ENCODE assay signal across 12 cellular contexts in genomic region chr3:58351920-58352319, GRCh38. TPM values are rescaled to one million over a fixed set of nuclear protein-coding genes. Genes with fewer than 3 reads are reported as not detected.
DNase-seq lines count a peak whose midpoint lies in the region; ATAC-seq and TF ChIP-seq lines count a peak whose summit lies in the region.
"Had no signal": no experiment of that assay in that cellular context is flagged by ENCODE, and none has a peak within 500 bp of the region (broad histone marks: within the 10 kb centered on the region; RNA-seq: fewer than 3 reads in every experiment).

No MANE protein-coding gene starts in this region.

- H2AFZ ChIP-seq in IMR-90 (replicated peaks; ENCODE audit: low read length, poor library complexity) (no peak overlapping the region), parathyroid adenoma (peak overlapping the region; percentile 59)

- H4K8ac ChIP-seq in IMR-90 (ENCODE audit: low read depth in 2 of 2, low read length in 2 of 2): no peak overlapping the region

- ATAC-seq in IMR-90 (ENCODE audit: low read depth): no peak
- peak; percentile 5 for ATAC-seq in activated B cell treated with CpG ODN at 0.5 μM for 24 hours (ENCODE audit: low read depth)
- no peak for ATAC-seq in GM21529 (IDR thresholded peaks at IDR 0.05; ENCODE audit: unreplicated experiment)

- H3K4me1 ChIP-seq in IMR-90 (ENCODE audit: control insufficient read depth, insufficient read depth, low read length): peaks cover 14% of the 10 kb centered on the region
- peaks cover 44% of the 10 kb centered on the region for H3K4me1 ChIP-seq in parathyroid adenoma

- no peak overlapping the region for H2BK120ac ChIP-seq in IMR-90 (ENCODE audit: low read depth, low read length)

- H3K9me1 ChIP-seq in IMR-90 (ENCODE audit: insufficient read depth, low read length): peaks cover 22% of the 10 kb centered on the region

- peaks cover 45% of the 10 kb centered on the region for H3K79me2 ChIP-seq in parathyroid adenoma

- in situ Hi-C loops in IMR-90 (cut with MboI; ENCODE audit: low sequenced_read_pairs): no loop called here

- peaks cover 21% of the 10 kb centered on the region for H3K36me3 Mint-ChIP-seq in activated CD4-positive, alpha-beta T cell treated with anti-CD3 and anti-CD28 coated beads, Interleukin-2, amount 10 ng/mL, durations not matched to agents 24 days and 14 days (ENCODE audit: low read depth)
- H3K36me3 Mint-ChIP-seq in activated B cell treated with CpG ODN at 0.5 μM for 24 hours (ENCODE audit: low read depth): peaks cover 12% of the 10 kb centered on the region

- H4K91ac ChIP-seq in IMR-90 (ENCODE audit: insufficient read depth, low read depth, low read length): 0 out of 2 replicates have a peak overlapping the region, but pooled peaks have one; percentile 22

- no peak overlapping the region for H3K27ac ChIP-seq in IMR-90 (ENCODE audit: insufficient read depth, low read length)
- peak overlapping the region; percentile 92 for H3K27ac ChIP-seq in parathyroid adenoma

- H3K4me2 ChIP-seq in IMR-90 (ENCODE audit: low read depth, low read length): no peak overlapping the region
- H3K4me2 ChIP-seq in parathyroid adenoma (ENCODE audit: low read length): peak overlapping the region; percentile 48

- H3K27ac Mint-ChIP-seq in activated CD4-positive, alpha-beta T cell treated with anti-CD3 and anti-CD28 coated beads, Interleukin-2, amount 10 ng/mL, durations not matched to agents 24 days and 14 days: peak overlapping the region; percentile 77
- peak overlapping the region; percentile 100 for H3K27ac Mint-ChIP-seq in activated B cell treated with CpG ODN at 0.5 μM for 24 hours
- H3K27ac Mint-ChIP-seq: activated naive CD4-positive, alpha-beta T cell treated with anti-CD3 and anti-CD28 coated beads for 36 hours had no signal

- no peak overlapping the region for H3K14ac ChIP-seq in IMR-90 (replicated peaks; ENCODE audit: low read depth, low read length)

- H3K4me1 Mint-ChIP-seq in activated CD4-positive, alpha-beta T cell treated with anti-CD3 and anti-CD28 coated beads, Interleukin-2, amount 10 ng/mL, durations not matched to agents 24 days and 14 days: peaks cover 82% of the 10 kb centered on the region
- peaks cover 98% of the 10 kb centered on the region for H3K4me1 Mint-ChIP-seq in activated B cell treated with CpG ODN at 0.5 μM for 24 hours

- H2BK5ac ChIP-seq in IMR-90 (ENCODE audit: low read depth, low read length, poor library complexity, severe bottlenecking): no peak overlapping the region

- H3K36me3 ChIP-seq in IMR-90 (ENCODE audit: control insufficient read depth, insufficient read depth, low read length): peaks cover 9% of the 10 kb centered on the region; the same call in 1 of the 2 replicates
- H3K36me3 ChIP-seq in parathyroid adenoma (ENCODE audit: control insufficient read depth, insufficient read depth, low read length): no peaks in the 10 kb centered on the region

- H3K23ac ChIP-seq in IMR-90 (ENCODE audit: low read depth, low read length): no peak overlapping the region

- no peak overlapping the region for H3K56ac ChIP-seq in IMR-90 (ENCODE audit: extremely low read depth, insufficient read depth, low read length)

- TF ChIP-seq CTCF in IMR-90 (conservative IDR thresholded peaks at IDR 0.05; ENCODE audit: low read depth, low read length) (no peak), activated B cell treated with CpG ODN at 0.5 μM for 24 hours (IDR thresholded peaks at IDR 0.05) (no peak), parathyroid adenoma (IDR thresholded peaks at IDR 0.05) (peak; percentile 38)

- DNase-seq in activated CD4-positive, alpha-beta T cell treated with anti-CD3 and anti-CD28 coated beads, Interleukin-2, amount 10 ng/mL, durations not matched to agents 24 days and 14 days: peak; percentile 63
- DNase-seq in activated CD4-positive, alpha-beta T cell treated with anti-CD3 and anti-CD28 coated beads for 48 hours: no peak
- DNase-seq in IMR-90 (no peak), activated B cell treated with CpG ODN at 0.5 μM for 24 hours (no peak), NK-92 (lab: John Stamatoyannopoulos, UW; ENCODE audit: unreplicated experiment) (no peak)
- no peak for DNase-seq in stimulated activated CD4-positive, alpha-beta T cell treated with anti-CD3 and anti-CD28 coated beads, Interleukin-2, amount 100 ng/mL, for 48 hours
- DNase-seq: activated naive CD4-positive, alpha-beta T cell treated with anti-CD3 and anti-CD28 coated beads for 36 hours; C1 segment of cervical spinal cord; NCI-H526; stimulated activated naive CD4-positive, alpha-beta T cell treated with Interleukin-2 at 50 U/mL for 16 hours had no signal

- WGBS in IMR-90 (ENCODE audit: extremely low coverage in 2 of 2, insufficient read length in 1 of 2), 2 experiments: 80% methylated on average over 1 of the region's 3 CpGs; no CpG with 5 or more reads in 1 of the 2 experiments

- no peaks in the 10 kb centered on the region for H3K27me3 Mint-ChIP-seq in activated CD4-positive, alpha-beta T cell treated with anti-CD3 and anti-CD28 coated beads, Interleukin-2, amount 10 ng/mL, durations not matched to agents 24 days and 14 days
- H3K27me3 Mint-ChIP-seq in activated B cell treated with CpG ODN at 0.5 μM for 24 hours: no peaks in the 10 kb centered on the region

- no peak overlapping the region for H2AK9ac ChIP-seq in IMR-90 (replicated peaks; ENCODE audit: low read depth, low read length, poor library complexity)

- H3K4ac ChIP-seq in IMR-90 (ENCODE audit: low read depth, low read length): peak overlapping the region; percentile 34; the same call in 1 of the 2 replicates

- dilution Hi-C loops in IMR-90 (cut with HindIII; ENCODE audit: low sequenced_read_pairs, unreplicated experiment): no loop called here

- no TSS peak for BruUV-seq in IMR-90 (replicated peaks; lab: Mats Ljungman, UMichigan)

- TF ChIP-seq RAD21 in IMR-90 (IDR thresholded peaks at IDR 0.05; ENCODE audit: low read length): no peak

- peak overlapping the region; percentile 39 for H3K4me3 Mint-ChIP-seq in activated CD4-positive, alpha-beta T cell treated with anti-CD3 and anti-CD28 coated beads, Interleukin-2, amount 10 ng/mL, durations not matched to agents 24 days and 14 days
- H3K4me3 Mint-ChIP-seq in activated B cell treated with CpG ODN at 0.5 μM for 24 hours: peak overlapping the region; percentile 92
- H3K4me3 Mint-ChIP-seq: activated naive CD4-positive, alpha-beta T cell treated with anti-CD3 and anti-CD28 coated beads for 36 hours had no signal

- no peak for TF ChIP-seq POLR2A in IMR-90 (IDR thresholded peaks at IDR 0.05; ENCODE audit: low read depth, low read length)

- H2BK20ac ChIP-seq in IMR-90 (ENCODE audit: low read depth, low read length): 0 out of 2 replicates have a peak overlapping the region, but pooled peaks have one; percentile 9

- no peak overlapping the region for H2AK5ac ChIP-seq in IMR-90 (ENCODE audit: low read depth, low read length)

- CTCF ChIA-PET in IMR-90 (lab: Yijun Ruan, JAX): interaction anchor here (0.8 to 0.9 kb wide), 2 partner anchors 74 to 111 kb away, joined by 3 read pairs; no protein-coding TSS in a partner anchor
- CTCF ChIA-PET in activated B cell treated with CpG ODN at 0.5 μM for 24 hours (lab: Charles Lee): interaction anchor here (0.9 to 6.9 kb wide), 7 partner anchors 16 to 140 kb away, joined by 3 to 125 read pairs (median 4); partner anchors contain the start of genes HTD2, KCTD6 and PXK

- no peak overlapping the region for H3K4me3 ChIP-seq in IMR-90 (ENCODE audit: insufficient read depth, low read depth, low read length)
- no peak overlapping the region for H3K4me3 ChIP-seq in parathyroid adenoma (ENCODE audit: low read depth, low read length)

- H4K5ac ChIP-seq in IMR-90 (ENCODE audit: low read depth, low read length): no peak overlapping the region; the same call in 1 of the 2 replicates

- H3K9me3 ChIP-seq in IMR-90 (ENCODE audit: control insufficient read depth, insufficient read depth, low read length) (no peaks in the 10 kb centered on the region), parathyroid adenoma (ENCODE audit: control insufficient read depth, low read length) (no peaks in the 10 kb centered on the region)

- POLR2A ChIA-PET in IMR-90 (lab: Charles Lee; ENCODE audit: unreplicated experiment): no interaction called here
- POLR2A ChIA-PET in activated B cell treated with CpG ODN at 0.5 μM for 24 hours (lab: Charles Lee): interaction anchor here (1.1 to 11.3 kb wide), 4 partner anchors 14 to 49 kb away, joined by 3 to 565 read pairs (median 6); partner anchors contain the start of gene PXK

- peak overlapping the region; percentile 70; the same call in 2 of the 3 replicates for H2BK15ac ChIP-seq in IMR-90 (ENCODE audit: low read depth, low read length)

- H3K27me3 ChIP-seq in IMR-90 (ENCODE audit: control insufficient read depth, insufficient read depth, low read length): no peaks in the 10 kb centered on the region
- H3K27me3 ChIP-seq in parathyroid adenoma (ENCODE audit: control insufficient read depth, insufficient read depth, low read length): no peaks in the 10 kb centered on the region

- peaks cover 18% of the 10 kb centered on the region; the same call in 1 of the 2 replicates for H4K20me1 ChIP-seq in IMR-90 (ENCODE audit: insufficient read depth, low read length)

- H3K18ac ChIP-seq in IMR-90 (ENCODE audit: low read depth, low read length): no peak overlapping the region; the same call in 1 of the 2 replicates

- H3K9ac ChIP-seq in IMR-90 (ENCODE audit: low read depth, low read length): no peak overlapping the region
- no peak overlapping the region for H3K9ac ChIP-seq in parathyroid adenoma

- intact Hi-C loops in activated CD4-positive, alpha-beta T cell treated with anti-CD3 and anti-CD28 coated beads, Interleukin-2, amount 10 ng/mL, durations not matched to agents 24 days and 14 days (cut with micrococcal nuclease): loop anchor here (1.0 kb wide), 1 partner anchor 44 kb away; no protein-coding TSS in a partner anchor
- intact Hi-C loops in IMR-90 (cut with micrococcal nuclease): loop anchor here (5.0 kb wide), 1 partner anchor 35 kb away; no protein-coding TSS in a partner anchor
- intact Hi-C loops in activated B cell treated with CpG ODN at 0.5 μM for 24 hours (cut with micrococcal nuclease): loop anchor here (2.0 kb wide), 1 partner anchor 119 kb away; no protein-coding TSS in a partner anchor

- H3K9me3 Mint-ChIP-seq in activated CD4-positive, alpha-beta T cell treated with anti-CD3 and anti-CD28 coated beads, Interleukin-2, amount 10 ng/mL, durations not matched to agents 24 days and 14 days: no peaks in the 10 kb centered on the region
- no peaks in the 10 kb centered on the region for H3K9me3 Mint-ChIP-seq in activated B cell treated with CpG ODN at 0.5 μM for 24 hours
- H3K9me3 Mint-ChIP-seq: activated naive CD4-positive, alpha-beta T cell treated with anti-CD3 and anti-CD28 coated beads for 36 hours had no signal

- peaks cover 42 to 76% of the 10 kb centered on the region in 2 experiments for H3K79me1 ChIP-seq in IMR-90 (ENCODE audit: low read depth in 1 of 2, low read length in 2 of 2)

RNA-seq across cellular contexts. Expression of gene PXK, which starts 19.2 kb away (rescaled TPM):
- 41.1 and 45.7 TPM in 2 replicates for total RNA-seq in activated CD4-positive, alpha-beta T cell treated with anti-CD3 and anti-CD28 coated beads, Interleukin-2, amount 10 ng/mL, durations not matched to agents 24 days and 14 days
- total RNA-seq in IMR-90 (2012; rRNA removed) (14.3 and 15.6 TPM in 2 replicates), activated B cell treated with CpG ODN at 0.5 μM for 24 hours (70.3 and 81.3 TPM in 2 replicates)
- 16.4 and 17.7 TPM in 2 replicates for polyA plus RNA-seq in IMR-90 (2012; rRNA removed)
- 7.9 and 8.2 TPM in 2 replicates for polyA plus RNA-seq in IMR-90 (2012; cell fraction: cytosol; rRNA removed)
- polyA plus RNA-seq in IMR-90 (2012; cell fraction: nucleus; rRNA removed; ENCODE audit: low replicate concordance): 5.9 and 25.5 TPM in 2 replicates

RNA-seq across cellular contexts. Expression of gene HTD2, which starts 45.6 kb away (rescaled TPM):
- total RNA-seq in activated CD4-positive, alpha-beta T cell treated with anti-CD3 and anti-CD28 coated beads, Interleukin-2, amount 10 ng/mL, durations not matched to agents 24 days and 14 days: 9.7 and 11.5 TPM in 2 replicates
- total RNA-seq in IMR-90 (2012; rRNA removed) (11.4 and 13.3 TPM in 2 replicates), activated B cell treated with CpG ODN at 0.5 μM for 24 hours (11.4 TPM in 2 replicates)
- polyA plus RNA-seq in IMR-90 (2012; rRNA removed): 5.7 and 6.4 TPM in 2 replicates
- 1.5 and 1.9 TPM in 2 replicates for polyA plus RNA-seq in IMR-90 (2012; cell fraction: cytosol; rRNA removed)
- polyA plus RNA-seq in IMR-90 (2012; cell fraction: nucleus; rRNA removed; ENCODE audit: low replicate concordance): 0.73 and 4.8 TPM in 2 replicates

RNA-seq across cellular contexts. Expression of gene RPP14, which starts 45.9 kb away (rescaled TPM):
- total RNA-seq in activated CD4-positive, alpha-beta T cell treated with anti-CD3 and anti-CD28 coated beads, Interleukin-2, amount 10 ng/mL, durations not matched to agents 24 days and 14 days: 22.7 and 25.2 TPM in 2 replicates
- total RNA-seq in IMR-90 (2012; rRNA removed) (6.6 and 11.9 TPM in 2 replicates), activated B cell treated with CpG ODN at 0.5 μM for 24 hours (17.5 and 17.7 TPM in 2 replicates)
- polyA plus RNA-seq in IMR-90 (2012; rRNA removed): 6.5 and 7.8 TPM in 2 replicates
- polyA plus RNA-seq in IMR-90 (2012; cell fraction: cytosol; rRNA removed): 3.2 TPM in 2 replicates
- polyA plus RNA-seq in IMR-90 (2012; cell fraction: nucleus; rRNA removed; ENCODE audit: low replicate concordance): 1.6 and 7.7 TPM in 2 replicates
